16 cellular contexts compared by ENCODE assay signal in genomic region chr22:38018938-38019827, GRCh38. TPM values are rescaled to one million over a fixed set of nuclear protein-coding genes. Genes with fewer than 3 reads are reported as not detected.
DNase-seq lines count a peak whose midpoint lies in the region; ATAC-seq and TF ChIP-seq lines count a peak whose summit lies in the region.
"Had no signal": no experiment of that assay in that cellular context is flagged by ENCODE, and none has a peak within 500 bp of the region (broad histone marks: within the 10 kb centered on the region; RNA-seq: fewer than 3 reads in every experiment).

No MANE protein-coding gene starts in this region.

- H3K4me3 ChIP-seq in dorsolateral prefrontal cortex: no peak overlapping the region
- no peak overlapping the region for H3K4me3 ChIP-seq in neural progenitor cell
- no peak overlapping the region for H3K4me3 ChIP-seq in tibial nerve
- H3K4me3 ChIP-seq: BLaER1 treated with 17β-estradiol and CSF1 and Interleukin-3, amounts not matched to agents 10 nM and 100 nM; PC-9 had no signal

- H3K36me3 Mint-ChIP-seq in neural progenitor cell: no peaks in the 10 kb centered on the region
- no peaks in the 10 kb centered on the region for H3K36me3 Mint-ChIP-seq in T-helper 2 cell treated with Interferon-gamma antibody and Interleukin-4, amounts not matched to agents 5 μg/mL and 100 μg/mL, for 36 hours (ENCODE audit: low read depth)

- no peak overlapping the region for H3K4me3 Mint-ChIP-seq in neural progenitor cell
- H3K4me3 Mint-ChIP-seq in T-helper 2 cell treated with Interferon-gamma antibody and Interleukin-4, amounts not matched to agents 5 μg/mL and 100 μg/mL, for 36 hours: no peak overlapping the region
- H3K4me3 Mint-ChIP-seq: H9 had no signal

- H3K4me1 ChIP-seq in neural progenitor cell (peaks cover 24% of the 10 kb centered on the region), tibial nerve (peaks cover 0 to 60% (median 36%) of the 10 kb centered on the region in 4 donors)

- peaks cover 25% of the 10 kb centered on the region for H3F3A ChIP-seq in neural progenitor cell (ENCODE audit: low read depth)

- TF ChIP-seq CTCF in dorsolateral prefrontal cortex (IDR thresholded peaks at IDR 0.05 in 54 of 56, conservative IDR thresholded peaks at IDR 0.05 in 2 of 56; ENCODE audit: low read depth in 1 of 56, partially characterized antibody in 56 of 56) (no peak), neural progenitor cell (IDR thresholded peaks at IDR 0.05) (no peak), tibial nerve (IDR thresholded peaks at IDR 0.05) (no peak)

- 49 to 52% methylated on average over 19 of the region's 19 CpGs for WGBS in tibial nerve, 2 donors

- DNase-seq in dorsolateral prefrontal cortex (peak in 1 of 10 donors; percentile 61), neural progenitor cell (ENCODE audit: low spot score) (no peak), tibial nerve (ENCODE audit: low spot score in 2 of 2) (no peak), NCI-H187 treated with DMSO at 0.1 percent for 48 hours (lab: John Stamatoyannopoulos, UW) (no peak)
- DNase-seq in T-helper 2 cell treated with Interferon-gamma antibody and Interleukin-4, amounts not matched to agents 5 μg/mL and 100 μg/mL, for 36 hours (ENCODE audit: low spot score): no peak
- DNase-seq: COR-L47, H9, Karpas-422, NCI-H2029, NCI-H2227 treated with DMSO at 0.1 percent for 48 hours, NCI-H526 treated with DMSO at 0.1 percent for 48 hours, PC-9, SK-N-SH had no signal

- H3K36me3 ChIP-seq in neural progenitor cell (no peaks in the 10 kb centered on the region), tibial nerve (no peaks in the 10 kb centered on the region)
- H3K36me3 ChIP-seq: BLaER1 treated with 17β-estradiol and CSF1 and Interleukin-3, amounts not matched to agents 10 nM and 100 nM had no signal

- peaks cover 22% of the 10 kb centered on the region for H3K4me1 Mint-ChIP-seq in neural progenitor cell
- no peaks in the 10 kb centered on the region for H3K4me1 Mint-ChIP-seq in T-helper 2 cell treated with Interferon-gamma antibody and Interleukin-4, amounts not matched to agents 5 μg/mL and 100 μg/mL, for 36 hours (ENCODE audit: low read depth)

- no peaks in the 10 kb centered on the region for H3K79me2 ChIP-seq in neural progenitor cell (ENCODE audit: low read depth)

- no peaks in the 10 kb centered on the region for H3K9me3 Mint-ChIP-seq in neural progenitor cell
- H3K9me3 Mint-ChIP-seq in T-helper 2 cell treated with Interferon-gamma antibody and Interleukin-4, amounts not matched to agents 5 μg/mL and 100 μg/mL, for 36 hours: no peaks in the 10 kb centered on the region
- H3K9me3 Mint-ChIP-seq: H9 had no signal

- TF ChIP-seq EP300 in tibial nerve (IDR thresholded peaks at IDR 0.05): peak in 1 of 2 donors; percentile 24

- peak overlapping the region; percentile 99 for H3K27ac ChIP-seq in angular gyrus (ENCODE audit: low read depth, low read length)
- H3K27ac ChIP-seq in dorsolateral prefrontal cortex: peak overlapping the region; percentile 40 to 100 (median 99)
- H3K27ac ChIP-seq in neural progenitor cell: no peak overlapping the region
- H3K27ac ChIP-seq in tibial nerve: peak overlapping the region; percentile 85 to 96 (median 90)
- H3K27ac ChIP-seq: BLaER1 treated with 17β-estradiol and CSF1 and Interleukin-3, amounts not matched to agents 10 nM and 100 nM; PC-9 had no signal

- H4K20me1 ChIP-seq in neural progenitor cell (ENCODE audit: low read depth): no peaks in the 10 kb centered on the region
- H4K20me1 ChIP-seq: BLaER1 treated with 17β-estradiol and CSF1 and Interleukin-3, amounts not matched to agents 10 nM and 100 nM had no signal

- H3K4me2 ChIP-seq in neural progenitor cell: no peak overlapping the region
- H3K4me2 ChIP-seq: PC-9, SK-N-SH had no signal

- intact Hi-C loops in dorsolateral prefrontal cortex (cut with DNase I): no loop called here

- TF ChIP-seq POLR2A in tibial nerve (IDR thresholded peaks at IDR 0.05): no peak

- H3K27me3 ChIP-seq in dorsolateral prefrontal cortex: no peaks in the 10 kb centered on the region
- H3K27me3 ChIP-seq in neural progenitor cell: no peaks in the 10 kb centered on the region
- no peaks in the 10 kb centered on the region for H3K27me3 ChIP-seq in tibial nerve
- H3K27me3 ChIP-seq: BLaER1 treated with 17β-estradiol and CSF1 and Interleukin-3, amounts not matched to agents 10 nM and 100 nM had no signal

- no peak overlapping the region for H3K9ac ChIP-seq in neural progenitor cell
- H3K9ac ChIP-seq: BLaER1 treated with 17β-estradiol and CSF1 and Interleukin-3, amounts not matched to agents 10 nM and 100 nM; SK-N-SH had no signal

- H3K27me3 Mint-ChIP-seq in neural progenitor cell (ENCODE audit: insufficient read depth, low read depth): peaks cover 4% of the 10 kb centered on the region
- no peaks in the 10 kb centered on the region for H3K27me3 Mint-ChIP-seq in T-helper 2 cell treated with Interferon-gamma antibody and Interleukin-4, amounts not matched to agents 5 μg/mL and 100 μg/mL, for 36 hours (ENCODE audit: low read depth)

- ATAC-seq in HG03045 (IDR thresholded peaks at IDR 0.05; ENCODE audit: unreplicated experiment): no peak

- no peaks in the 10 kb centered on the region for H3K9me3 ChIP-seq in neural progenitor cell (ENCODE audit: low read depth)
- no peaks in the 10 kb centered on the region for H3K9me3 ChIP-seq in tibial nerve
- H3K9me3 ChIP-seq: SK-N-SH had no signal

- H2AFZ ChIP-seq in neural progenitor cell (replicated peaks): no peak overlapping the region
- H2AFZ ChIP-seq: PC-9 had no signal

- H3K27ac Mint-ChIP-seq in neural progenitor cell: peak overlapping the region; percentile 30
- H3K27ac Mint-ChIP-seq in T-helper 2 cell treated with Interferon-gamma antibody and Interleukin-4, amounts not matched to agents 5 μg/mL and 100 μg/mL, for 36 hours: no peak overlapping the region

RNA-seq across cellular contexts. Expression of gene SOX10, which starts 34.8 kb away (rescaled TPM):
- total RNA-seq in dorsolateral prefrontal cortex (100 to 1,000 TPM in 35 of 120 experiments, 10 to 100 TPM in 85; 19.6 to 299 (median 76.3) TPM), neural progenitor cell (ENCODE audit: low replicate concordance) (0.99 and 4.5 TPM in 2 replicates), tibial nerve (10 to 100 TPM; 59.9 to 94.0 (median 84.2) TPM)
- total RNA-seq: PC-9 had no signal

RNA-seq across cellular contexts. Expression of gene PICK1, which starts 38.0 kb away (rescaled TPM):
- total RNA-seq in dorsolateral prefrontal cortex (100 to 1,000 TPM in 12 of 120 experiments, 10 to 100 TPM in 108; 45.5 to 186 (median 75.9) TPM), neural progenitor cell (ENCODE audit: low replicate concordance) (10.7 and 31.8 TPM in 2 replicates), tibial nerve (10 to 100 TPM; 32.1 to 49.8 (median 44.2) TPM)
